Comparison of ENCODE assay signal across 8 cellular contexts in the genomic region with DNA sequence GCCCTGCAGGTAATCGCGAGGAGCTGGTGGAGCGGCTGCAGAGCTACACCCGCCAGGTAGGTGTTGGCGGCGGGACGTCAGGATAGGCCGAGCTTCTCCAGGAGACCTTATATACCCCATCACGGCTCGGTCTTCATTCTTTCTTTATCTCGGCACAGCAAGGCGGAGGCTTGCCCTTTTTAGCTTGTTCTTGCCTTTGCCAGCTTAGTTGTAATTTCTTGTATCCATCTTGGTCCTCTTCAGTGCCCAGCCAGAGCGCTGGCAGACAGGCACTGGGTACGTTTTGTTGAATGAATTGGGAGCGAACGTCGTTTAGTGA. TPM values are rescaled to one million over a fixed set of nuclear protein-coding genes. Genes with fewer than 3 reads are reported as not detected.
A peak's percentile ranks its signal among the peaks of the same experiment; 100 is the strongest.
DNase-seq lines count a peak whose midpoint lies in the region; ATAC-seq and TF ChIP-seq lines count a peak whose summit lies in the region.

No MANE protein-coding gene starts in this region.

- H3K4me3 ChIP-seq in heart left ventricle: peak overlapping the region; percentile 51 to 100 (median 87)
- H3K4me3 ChIP-seq in brain microvascular endothelial cell (ENCODE audit: low read depth, low read length): peak overlapping the region; percentile 94
- peak overlapping the region; percentile 99 for H3K4me3 ChIP-seq in mesodermal cell (ENCODE audit: extremely low read depth, insufficient read depth, low read length, poor library complexity, severe bottlenecking)
- H3K4me3 ChIP-seq in vagina: peak overlapping the region; percentile 59 to 100

- intact Hi-C loops in heart left ventricle (cut with DNase I) (loop anchor here in 3 of 10 donors (1.0 to 5.0 kb wide), 3 partner anchors 16 to 390 kb away; a partner anchor contains a TSS), Right ventricle myocardium inferior (cut with DNase I) (no loop called here), vagina (cut with DNase I) (no loop called here)

- no peaks in the 10 kb centered on the region for H3K9me3 ChIP-seq in heart left ventricle
- H3K9me3 ChIP-seq in mesodermal cell (ENCODE audit: control insufficient read depth, low read length): no peaks in the 10 kb centered on the region
- H3K9me3 ChIP-seq in vagina: no peaks in the 10 kb centered on the region

- no peak for DNase-seq in heart left ventricle
- no peak for DNase-seq in Right ventricle myocardium inferior (ENCODE audit: missing footprints)
- DNase-seq in brain microvascular endothelial cell: no peak
- DNase-seq in vagina (ENCODE audit: extremely low spot score in 2 of 2): no peak
- no peak for DNase-seq in KG1 (lab: John Stamatoyannopoulos, UW)
- no peak for DNase-seq in NCI-H2171 (lab: John Stamatoyannopoulos, UW)

- TF ChIP-seq CTCF in heart left ventricle (IDR thresholded peaks at IDR 0.05) (no peak), brain microvascular endothelial cell (IDR thresholded peaks at IDR 0.05; ENCODE audit: low read depth, low read length, missing control alignments) (no peak), vagina (IDR thresholded peaks at IDR 0.05) (no peak)

- H3K27me3 ChIP-seq in heart left ventricle (peaks cover 0 to 16% (median 4%) of the 10 kb centered on the region in 9 donors), brain microvascular endothelial cell (replicated peaks) (no peaks in the 10 kb centered on the region), vagina (no peaks in the 10 kb centered on the region)

- H3K4me1 ChIP-seq in heart left ventricle (peaks cover 0 to 35% (median 23%) of the 10 kb centered on the region in 12 donors), mesodermal cell (ENCODE audit: control insufficient read depth, insufficient read depth, low read length, poor library complexity, severe bottlenecking) (peaks cover 18% of the 10 kb centered on the region), vagina (peaks cover 31% of the 10 kb centered on the region)

- peak overlapping the region in 11 of 12 donors; percentile 71 to 96 (median 93) for H3K27ac ChIP-seq in heart left ventricle
- H3K27ac ChIP-seq in brain microvascular endothelial cell: peak overlapping the region; percentile 71
- H3K27ac ChIP-seq in mesodermal cell (ENCODE audit: low read depth, low read length, severe bottlenecking): peak overlapping the region; percentile 93
- peak overlapping the region; percentile 90 for H3K27ac ChIP-seq in vagina

- in situ Hi-C loops in brain microvascular endothelial cell (cut with HindIII; ENCODE audit: low pct_ligation_motif_present, low sequenced_read_pairs): no loop called here

- H3K36me3 ChIP-seq in heart left ventricle (peaks cover 3 to 45% (median 38%) of the 10 kb centered on the region in 9 donors), brain microvascular endothelial cell (replicated peaks) (peaks cover 36% of the 10 kb centered on the region), mesodermal cell (ENCODE audit: control insufficient read depth, insufficient read depth, low read length) (peaks cover 45% of the 10 kb centered on the region), vagina (peaks cover 0 to 30% of the 10 kb centered on the region in 2 donors)

- WGBS in heart left ventricle, 4 donors: 0 to 3% (median 2%) methylated on average over 14 to 17 of the region's 17 CpGs
- WGBS in mesodermal cell (ENCODE audit: insufficient coverage in 2 of 2), 2 experiments: 0% methylated on average over 12 to 16 of the region's 17 CpGs

- no peak for ATAC-seq in heart left ventricle
- ATAC-seq in Right ventricle myocardium inferior: no peak
- ATAC-seq in HG02642 (IDR thresholded peaks at IDR 0.05; ENCODE audit: poor library complexity, unreplicated experiment): no peak

- TF ChIP-seq POLR2A in heart left ventricle (IDR thresholded peaks at IDR 0.05): no peak
- TF ChIP-seq POLR2A in vagina (IDR thresholded peaks at IDR 0.05): no peak

RNA-seq across cellular contexts. Expression of a gene that starts 0.5 kb away (rescaled TPM):
- total RNA-seq in heart left ventricle (10 to 100 TPM; 69.8 to 92.9 (median 79.6) TPM), Right ventricle myocardium inferior (71.8 TPM), vagina (107 TPM)
- 100 to 1,000 TPM in 1 of 2 donors, 10 to 100 TPM in 1; 43.5 to 106 TPM for polyA plus RNA-seq in heart left ventricle
- polyA plus RNA-seq in mesodermal cell (2013, experiment 1 of 2): 205 TPM
- polyA plus RNA-seq in mesodermal cell (2013, experiment 2 of 2): 185 TPM

RNA-seq across cellular contexts. Expression of a gene that starts 3.7 kb away (rescaled TPM):
- total RNA-seq in heart left ventricle (1 to 10 TPM in 8 of 9 donors, under 1 TPM in 1; 0.96 to 4.9 (median 2.4) TPM), Right ventricle myocardium inferior (1.5 TPM), vagina (not detected)
- polyA plus RNA-seq in heart left ventricle: 1 to 10 TPM in 1 of 2 donors, under 1 TPM in 1; 0.08 to 1.1 TPM
- 4.5 TPM for polyA plus RNA-seq in mesodermal cell (2013, experiment 1 of 2)
- 2.6 TPM for polyA plus RNA-seq in mesodermal cell (2013, experiment 2 of 2)

RNA-seq across cellular contexts. Expression of a gene that starts 17.4 kb away (rescaled TPM):
- total RNA-seq in heart left ventricle: 100 to 1,000 TPM in 3 of 9 donors, 10 to 100 TPM in 6; 39.2 to 151 (median 90.4) TPM
- 10 to 100 TPM; 30.6 to 40.2 TPM for polyA plus RNA-seq in heart left ventricle
- total RNA-seq in Right ventricle myocardium inferior: 50.7 TPM
- polyA plus RNA-seq in mesodermal cell (2013, experiment 1 of 2): 94.8 TPM
- polyA plus RNA-seq in mesodermal cell (2013, experiment 2 of 2): 81.1 TPM
- 66.0 TPM for total RNA-seq in vagina

RNA-seq across cellular contexts. Expression of a gene that starts 26.3 kb away (rescaled TPM):
- under 1 TPM in 2 of 9 donors, not detected in 7; 0.35 to 0.91 TPM for total RNA-seq in heart left ventricle
- under 1 TPM in 1 of 2 donors, not detected in 1; 0.12 TPM for polyA plus RNA-seq in heart left ventricle
- total RNA-seq in Right ventricle myocardium inferior: not detected
- polyA plus RNA-seq in mesodermal cell (2013, experiment 1 of 2): 0.96 TPM
- 0.35 TPM for polyA plus RNA-seq in mesodermal cell (2013, experiment 2 of 2)
- total RNA-seq in vagina: not detected

RNA-seq across cellular contexts. Expression of a gene that starts 40.8 kb away (rescaled TPM):
- total RNA-seq in heart left ventricle (1 to 10 TPM in 3 of 9 donors, under 1 TPM in 1, not detected in 5; 0.87 to 8.3 (median 2.3) TPM), Right ventricle myocardium inferior (not detected), vagina (5.6 TPM)
- 1 to 10 TPM in 1 of 2 donors, not detected in 1; 6.3 TPM for polyA plus RNA-seq in heart left ventricle
- not detected for polyA plus RNA-seq in mesodermal cell (2013, experiment 1 of 2)
- not detected for polyA plus RNA-seq in mesodermal cell (2013, experiment 2 of 2)
